Comparison of ENCODE assay signal across 15 cellular contexts in genomic region chr2:220101902-220102301, GRCh38.
DNase-seq lines count a peak whose midpoint lies in the region; FAIRE-seq and TF ChIP-seq lines count a peak whose summit lies in the region.
"Had no signal": no experiment of that assay in that cellular context is flagged by ENCODE, and none has a peak within 500 bp of the region (broad histone marks: within the 10 kb centered on the region; RNA-seq: fewer than 3 reads in every experiment).

No MANE protein-coding gene starts in this region.

- no peaks in the 10 kb centered on the region for H3K79me2 ChIP-seq in trophoblast cell (ENCODE audit: control insufficient read depth, insufficient read depth, low read length, poor library complexity)

- DNase-seq in D721Med (ENCODE audit: insufficient read length, low spot score) (peak; percentile 21), NCI-H2171 (lab: John Stamatoyannopoulos, UW) (peak; percentile 51), islet precursor cell (peak; percentile 42), trophoblast cell (no peak), NCI-H146 (lab: John Stamatoyannopoulos, UW) (no peak), RWPE1 (ENCODE audit: low spot score) (no peak), neuronal stem cell (ENCODE audit: low spot score) (no peak)
- DNase-seq: BE2C; CD4-positive, alpha-beta memory T cell; GF-D8; IMR-90 had no signal

- H2BK12ac ChIP-seq in trophoblast cell (ENCODE audit: low read length) (peak overlapping the region; percentile 36), neuronal stem cell (ENCODE audit: low read length) (no peak overlapping the region)

- H3K4me2 ChIP-seq in trophoblast cell (ENCODE audit: low read length): no peak overlapping the region
- H3K4me2 ChIP-seq in neuronal stem cell (ENCODE audit: insufficient read depth, low read length, poor library complexity, severe bottlenecking): no peak overlapping the region

- H3K4me3 ChIP-seq in trophoblast cell (ENCODE audit: low read depth, low read length) (no peak overlapping the region), neuronal stem cell (ENCODE audit: low read length in 2 of 2) (no peak overlapping the region)

- no peaks in the 10 kb centered on the region for H3K36me3 ChIP-seq in trophoblast cell (ENCODE audit: control insufficient read depth in 1 of 2, insufficient read depth in 2 of 2, low read length in 2 of 2)
- no peaks in the 10 kb centered on the region for H3K36me3 ChIP-seq in neuronal stem cell (replicated peaks in 1 of 2; ENCODE audit: control insufficient read depth in 2 of 2, insufficient read depth in 2 of 2, low read length in 2 of 2)
- H3K36me3 ChIP-seq: BE2C had no signal

- peak overlapping the region; percentile 17 for H2AFZ ChIP-seq in trophoblast cell (ENCODE audit: insufficient read depth, low read length, poor library complexity)
- no peak overlapping the region for H2AFZ ChIP-seq in neuronal stem cell (ENCODE audit: low read length)

- H3K9me3 ChIP-seq in trophoblast cell (ENCODE audit: insufficient read depth, low read depth, low read length) (peaks cover 2% of the 10 kb centered on the region), neuronal stem cell (replicated peaks in 1 of 2; ENCODE audit: control insufficient read depth in 2 of 2, insufficient read depth in 1 of 2, low read depth in 1 of 2, low read length in 2 of 2) (no peaks in the 10 kb centered on the region)
- H3K9me3 ChIP-seq: BE2C had no signal

- POLR2A ChIA-PET in RWPE1 (lab: Yijun Ruan, JAX; ENCODE audit: low non-redundant PET): no interaction called here

- H3K18ac ChIP-seq in trophoblast cell (ENCODE audit: low read length): no peak overlapping the region
- H3K18ac ChIP-seq in neuronal stem cell (ENCODE audit: low read length): no peak overlapping the region

- H4K91ac ChIP-seq in trophoblast cell (ENCODE audit: low read depth, low read length) (no peak overlapping the region), neuronal stem cell (ENCODE audit: low read depth, low read length, poor library complexity) (no peak overlapping the region)

- H3K27me3 ChIP-seq in trophoblast cell (ENCODE audit: insufficient read depth, low read length) (no peaks in the 10 kb centered on the region), neuronal stem cell (ENCODE audit: control insufficient read depth in 3 of 3, insufficient read depth in 3 of 3, low read depth in 1 of 3, low read length in 3 of 3) (no peaks in the 10 kb centered on the region)

- H2BK5ac ChIP-seq in trophoblast cell (ENCODE audit: low read depth, low read length, poor library complexity) (no peak overlapping the region), neuronal stem cell (ENCODE audit: low read length) (no peak overlapping the region)

- no peak overlapping the region for H2BK15ac ChIP-seq in neuronal stem cell (ENCODE audit: low read length)

- H3K9ac ChIP-seq in trophoblast cell (ENCODE audit: low read length): no peak overlapping the region
- H3K9ac ChIP-seq in neuronal stem cell (ENCODE audit: low read depth, low read length, poor library complexity): no peak overlapping the region

- H3K27ac ChIP-seq in trophoblast cell (ENCODE audit: low read depth, low read length) (no peak overlapping the region), RWPE1 (no peak overlapping the region), neuronal stem cell (replicated peaks; ENCODE audit: low read length) (no peak overlapping the region)
- H3K27ac ChIP-seq: C4-2B had no signal

- H3K14ac ChIP-seq in trophoblast cell (ENCODE audit: low read length): peak overlapping the region; percentile 11
- H3K14ac ChIP-seq in neuronal stem cell (ENCODE audit: low read length): no peak overlapping the region

- peak overlapping the region; percentile 58 for H2BK120ac ChIP-seq in trophoblast cell (ENCODE audit: insufficient read depth, low read length, poor library complexity)
- H2BK120ac ChIP-seq in neuronal stem cell (ENCODE audit: low read depth, low read length): no peak overlapping the region

- H3K79me1 ChIP-seq in trophoblast cell (ENCODE audit: low read length) (peaks cover 20% of the 10 kb centered on the region), neuronal stem cell (ENCODE audit: low read depth, low read length) (no peaks in the 10 kb centered on the region)

- TF ChIP-seq CTCF in D721Med (IDR thresholded peaks at IDR 0.05; ENCODE audit: insufficient read depth, missing control alignments) (no peak), RWPE1 (conservative IDR thresholded peaks at IDR 0.05; ENCODE audit: low read depth) (no peak)

- FAIRE-seq in D721Med (lab: Jason Lieb, UNC): no peak
- FAIRE-seq: A204.1, GM19239, H54 had no signal

- H3K23ac ChIP-seq in trophoblast cell (ENCODE audit: low read length): no peak overlapping the region
- no peak overlapping the region for H3K23ac ChIP-seq in neuronal stem cell (ENCODE audit: low read depth, low read length, poor library complexity)

- H3K4ac ChIP-seq in trophoblast cell (ENCODE audit: low read depth, low read length) (no peak overlapping the region), neuronal stem cell (ENCODE audit: low read length) (no peak overlapping the region)

- peaks cover 5 to 7% of the 10 kb centered on the region in 2 experiments for H3K4me1 ChIP-seq in trophoblast cell (ENCODE audit: control insufficient read depth in 1 of 2, insufficient read depth in 2 of 2, low read length in 2 of 2)
- peaks cover 0 to 3% of the 10 kb centered on the region in 2 donors for H3K4me1 ChIP-seq in neuronal stem cell (ENCODE audit: control insufficient read depth in 2 of 2, insufficient read depth in 1 of 2, low read depth in 1 of 2, low read length in 2 of 2)
- H3K4me1 ChIP-seq: BE2C had no signal

- H4K12ac ChIP-seq in trophoblast cell (ENCODE audit: low read depth, low read length): no peak overlapping the region

- CTCF ChIA-PET in RWPE1 (lab: Yijun Ruan, JAX): interaction anchor here (0.6 kb wide), 2 partner anchors 543 to 583 kb away, joined by 4 read pairs; no protein-coding TSS in a partner anchor

- H4K8ac ChIP-seq in trophoblast cell (ENCODE audit: low read depth, low read length) (peak overlapping the region; percentile 66), neuronal stem cell (ENCODE audit: low read depth, low read length) (no peak overlapping the region)

- no CpG with 5 or more reads among the region's 5 CpGs for WGBS in trophoblast cell (ENCODE audit: extremely low coverage, insufficient coverage, insufficient read length)
- WGBS in neuronal stem cell (ENCODE audit: extremely low coverage in 2 of 2, insufficient read length in 2 of 2, insufficient replicate concordance in 1 of 2), 2 donors: no CpG with 5 or more reads among the region's 5 CpGs

- no peak overlapping the region for H2AK5ac ChIP-seq in trophoblast cell (ENCODE audit: low read length)
- H2AK5ac ChIP-seq in neuronal stem cell (ENCODE audit: low read depth, low read length): no peak overlapping the region

Comparison
In these comparisons a context has a peak if more than half of its experiments do, and no peak if none do; other contexts are left out.
1. DNase-seq: peak in D721Med (single experiment), NCI-H2171 (single experiment) and islet precursor cell (single experiment); none in trophoblast cell (0 of 2), NCI-H146 (single experiment), RWPE1 (single experiment) and neuronal stem cell (single experiment).